ENCODE assay signal across 8 cellular contexts in genomic region chr12:56448860-56449621, GRCh38. TPM values are rescaled to one million over a fixed set of nuclear protein-coding genes. Genes with fewer than 3 reads are reported as not detected.
DNase-seq lines count a peak whose midpoint lies in the region; ATAC-seq and TF ChIP-seq lines count a peak whose summit lies in the region.

TIMELESS (minus strand) TSS chr12:56449426; CDS start chr12:56434170, 15,256 bp downstream.

- H3K27ac Mint-ChIP-seq in nephron progenitor cell: peak within 1 kb of the TSS; percentile 96
- H3K27ac Mint-ChIP-seq in stimulated activated naive CD8-positive, alpha-beta T cell treated with anti-CD3 and anti-CD28 coated beads, Interleukin-15, amount 100 ng/mL, for 72 hours: peak within 1 kb of the TSS; percentile 85 to 97

- ATAC-seq in stimulated activated naive CD8-positive, alpha-beta T cell treated with anti-CD3 and anti-CD28 coated beads, Interleukin-15, amount 100 ng/mL, for 72 hours: peak; percentile 99

- H3K4me3 Mint-ChIP-seq in nephron progenitor cell: peak within 1 kb of the TSS; percentile 89
- H3K4me3 Mint-ChIP-seq in stimulated activated naive CD8-positive, alpha-beta T cell treated with anti-CD3 and anti-CD28 coated beads, Interleukin-15, amount 100 ng/mL, for 72 hours: peak within 1 kb of the TSS; percentile 92 to 97

- H3K4me1 Mint-ChIP-seq in nephron progenitor cell: peaks cover 32% of the 10 kb centered on the region
- peaks cover 33% of the 10 kb centered on the region for H3K4me1 Mint-ChIP-seq in stimulated activated naive CD8-positive, alpha-beta T cell treated with anti-CD3 and anti-CD28 coated beads, Interleukin-15, amount 100 ng/mL, for 72 hours

- peak; percentile 89 for DNase-seq in EL
- DNase-seq in H4 (ENCODE audit: low spot score): peak; percentile 85
- DNase-seq in SHP77 treated with DMSO at 0.1 percent for 48 hours (lab: John Stamatoyannopoulos, UW): peak; percentile 94
- DNase-seq in activated effector memory CD4-positive, alpha-beta T cell treated with anti-CD3 and anti-CD28 coated beads, Interleukin-2, amount 50 U/mL, for 16 hours: peak; percentile 95
- peak; percentile 74 for DNase-seq in fibroblast of the conjunctiva (ENCODE audit: low read depth)
- DNase-seq in nephron progenitor cell: peak; percentile 88
- DNase-seq in stimulated activated naive CD8-positive, alpha-beta T cell treated with anti-CD3 and anti-CD28 coated beads, Interleukin-15, amount 100 ng/mL, for 72 hours: peak; percentile 86

- no peak for TF ChIP-seq CTCF in Loucy (conservative IDR thresholded peaks at IDR 0.05; ENCODE audit: low read length)
- TF ChIP-seq CTCF in nephron progenitor cell (IDR thresholded peaks at IDR 0.05): no peak

- H2AFZ ChIP-seq in Loucy (ENCODE audit: low read length): peak within 1 kb of the TSS; percentile 87

- H3K79me2 ChIP-seq in Loucy (ENCODE audit: insufficient read depth, low read length): peaks cover 18% of the 10 kb centered on the region

- H3K4me2 ChIP-seq in Loucy (ENCODE audit: low read depth, low read length, poor library complexity, severe bottlenecking): peak within 1 kb of the TSS; percentile 89

- H3F3A ChIP-seq in Loucy (ENCODE audit: low read depth): no peaks in the 10 kb centered on the region

- H3K9ac ChIP-seq in Loucy (ENCODE audit: low read depth, low read length, poor library complexity, severe bottlenecking): peak within 1 kb of the TSS; percentile 97

- H3K4me3 ChIP-seq in Loucy (ENCODE audit: low read length, poor library complexity, severe bottlenecking): peak within 1 kb of the TSS; percentile 99

- peaks cover 36% of the 10 kb centered on the region for H3K36me3 Mint-ChIP-seq in nephron progenitor cell (ENCODE audit: low read depth)

- H3K27me3 Mint-ChIP-seq in nephron progenitor cell (ENCODE audit: low read depth, poor library complexity): peaks cover 10% of the 10 kb centered on the region
- no peaks in the 10 kb centered on the region for H3K27me3 Mint-ChIP-seq in stimulated activated naive CD8-positive, alpha-beta T cell treated with anti-CD3 and anti-CD28 coated beads, Interleukin-15, amount 100 ng/mL, for 72 hours

- no peaks in the 10 kb centered on the region for H4K20me1 ChIP-seq in Loucy (ENCODE audit: insufficient read depth, low read length, poor library complexity, severe bottlenecking)

- no peaks in the 10 kb centered on the region for H3K9me2 ChIP-seq in Loucy (replicated peaks; ENCODE audit: low read depth, low read length)

- H3K27me3 ChIP-seq in Loucy (ENCODE audit: insufficient read depth, low read length, poor library complexity, severe bottlenecking): no peaks in the 10 kb centered on the region

- no peaks in the 10 kb centered on the region for H3K9me3 ChIP-seq in Loucy (ENCODE audit: insufficient read depth, low read depth, low read length)

- H3K4me1 ChIP-seq in Loucy (ENCODE audit: insufficient read depth, low read length, poor library complexity, severe bottlenecking): peaks cover 18% of the 10 kb centered on the region

- no peaks in the 10 kb centered on the region for H3K36me3 ChIP-seq in Loucy (ENCODE audit: insufficient read depth, low read length)

- H3K9me3 Mint-ChIP-seq in nephron progenitor cell: peaks cover 28% of the 10 kb centered on the region
- peaks cover 3 to 10% of the 10 kb centered on the region in 2 donors for H3K9me3 Mint-ChIP-seq in stimulated activated naive CD8-positive, alpha-beta T cell treated with anti-CD3 and anti-CD28 coated beads, Interleukin-15, amount 100 ng/mL, for 72 hours

RNA-seq across cellular contexts. Expression of gene TIMELESS, which starts in this region (rescaled TPM):
- total RNA-seq in H4 (2014; rRNA removed; shearing (Covaris generic)): 9.8 and 12.7 TPM in 2 replicates

Comparison
In these comparisons a context has a peak if more than half of its experiments do, and no peak if none do; other contexts are left out.
1. Peak in every context shown above with its lines: DNase-seq, ATAC-seq and H3K4me3 ChIP-seq.